Comparison of ENCODE assay signal across 9 cellular contexts in the genomic region with DNA sequence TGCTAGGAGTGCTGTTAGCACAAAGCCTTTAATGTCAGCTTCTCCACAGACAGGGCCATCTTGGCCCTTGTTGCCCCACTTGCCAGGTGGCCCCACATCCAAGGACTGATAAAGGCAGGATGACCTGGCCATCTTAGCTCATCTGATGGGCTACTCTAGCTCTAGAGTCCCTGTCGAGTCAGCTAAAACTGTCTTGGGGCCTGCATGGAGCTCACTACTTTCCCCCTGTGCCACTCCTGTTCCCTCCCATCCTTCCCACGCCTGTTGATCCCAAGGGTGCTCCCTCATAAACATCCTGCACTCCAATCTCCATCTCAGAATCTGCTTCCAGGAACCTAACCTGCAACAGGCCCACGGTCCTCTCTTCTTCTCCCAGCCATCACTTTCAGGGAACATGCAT. TPM values are rescaled to one million over a fixed set of nuclear protein-coding genes. Genes with fewer than 3 reads are reported as not detected.
DNase-seq lines count a peak whose midpoint lies in the region; ATAC-seq, FAIRE-seq and TF ChIP-seq lines count a peak whose summit lies in the region.
"Had no signal": no experiment of that assay in that cellular context is flagged by ENCODE, and none has a peak within 500 bp of the region (broad histone marks: within the 10 kb centered on the region; RNA-seq: fewer than 3 reads in every experiment).

No MANE protein-coding gene starts in this region.

- H3K4me3 ChIP-seq in right atrium auricular region (peak overlapping the region in 1 of 2 donors; percentile 66), ascending aorta (peak overlapping the region; percentile 81 to 82), upper lobe of right lung (peak overlapping the region; percentile 58), small intestine (ENCODE audit: low read depth in 1 of 2, low read length in 2 of 2) (no peak overlapping the region)

- no peaks in the 10 kb centered on the region for H3K27me3 Mint-ChIP-seq in naive B cell

- H3K27ac Mint-ChIP-seq in naive B cell: peak overlapping the region in 4 of 6 donors; percentile 73 to 95 (median 88)

- TF ChIP-seq CTCF in right atrium auricular region (IDR thresholded peaks at IDR 0.05): no peak
- TF ChIP-seq CTCF in ascending aorta (IDR thresholded peaks at IDR 0.05): no peak
- TF ChIP-seq CTCF in upper lobe of right lung (IDR thresholded peaks at IDR 0.05): no peak

- 80 to 98% (median 90%) methylated on average over 3 of the region's 3 CpGs for WGBS in small intestine, 3 donors

- H3K36me3 ChIP-seq in right atrium auricular region (no peaks in the 10 kb centered on the region), ascending aorta (peaks cover 0 to 2% of the 10 kb centered on the region in 2 donors), upper lobe of right lung (peaks cover under 1% of the 10 kb centered on the region), small intestine (ENCODE audit: control insufficient read depth in 2 of 2, insufficient read depth in 2 of 2, low read length in 2 of 2) (no peaks in the 10 kb centered on the region)

- intact Hi-C loops in left cardiac atrium (cut with DNase I) (loop anchor here in 1 of 2 donors (5.0 kb wide), 1 partner anchor 49 kb away; a partner anchor contains a TSS), ascending aorta (cut with DNase I) (no loop called here), upper lobe of right lung (cut with DNase I) (no loop called here)

- no peaks in the 10 kb centered on the region for H3K36me3 Mint-ChIP-seq in naive B cell

- peak overlapping the region; percentile 72 to 93 (median 86) for H3K4me3 Mint-ChIP-seq in naive B cell

- peaks cover 43 to 53% (median 51%) of the 10 kb centered on the region in 3 donors for H3K4me1 Mint-ChIP-seq in naive B cell

- DNase-seq in right atrium auricular region (ENCODE audit: low spot score) (no peak), left cardiac atrium (no peak), ascending aorta (ENCODE audit: low spot score in 2 of 2) (no peak), naive B cell (no peak), upper lobe of right lung (no peak), small intestine (no peak)

- peaks cover 0 to 1% (median 0%) of the 10 kb centered on the region in 7 donors for H3K9me3 Mint-ChIP-seq in naive B cell

- no peak for FAIRE-seq in small intestine (lab: Jason Lieb, UNC)

- H3K27ac ChIP-seq in right atrium auricular region: peak overlapping the region; percentile 87 to 88
- peak overlapping the region; percentile 36 to 87 for H3K27ac ChIP-seq in ascending aorta
- H3K27ac ChIP-seq in upper lobe of right lung: no peak overlapping the region
- no peak overlapping the region for H3K27ac ChIP-seq in small intestine (ENCODE audit: low read depth in 1 of 2, low read length in 1 of 2)
- H3K27ac ChIP-seq: HL-60 had no signal

- H3K4me1 ChIP-seq in right atrium auricular region (peaks cover 0 to 30% of the 10 kb centered on the region in 2 donors), ascending aorta (peaks cover 0 to 16% of the 10 kb centered on the region in 2 donors), upper lobe of right lung (peaks cover 23% of the 10 kb centered on the region), small intestine (ENCODE audit: control insufficient read depth in 2 of 2, insufficient read depth in 1 of 2, low read depth in 1 of 2, low read length in 1 of 2) (no peaks in the 10 kb centered on the region)

- H3K27me3 ChIP-seq in right atrium auricular region (no peaks in the 10 kb centered on the region), ascending aorta (no peaks in the 10 kb centered on the region), upper lobe of right lung (no peaks in the 10 kb centered on the region), small intestine (ENCODE audit: control insufficient read depth in 2 of 2, insufficient read depth in 2 of 2, low read length in 2 of 2) (no peaks in the 10 kb centered on the region)

- no peak for ATAC-seq in left cardiac atrium
- ATAC-seq in naive B cell (ENCODE audit: low read depth in 2 of 2): no peak
- ATAC-seq in upper lobe of right lung: no peak
- ATAC-seq in GM19328 (IDR thresholded peaks at IDR 0.05; ENCODE audit: unreplicated experiment): no peak
- no peak for ATAC-seq in HG03342 (IDR thresholded peaks at IDR 0.05; ENCODE audit: unreplicated experiment)

- H3K9me3 ChIP-seq in right atrium auricular region: no peaks in the 10 kb centered on the region
- H3K9me3 ChIP-seq in ascending aorta: no peaks in the 10 kb centered on the region
- no peaks in the 10 kb centered on the region for H3K9me3 ChIP-seq in upper lobe of right lung
- no peaks in the 10 kb centered on the region for H3K9me3 ChIP-seq in small intestine (ENCODE audit: control insufficient read depth, low read depth)

RNA-seq across cellular contexts. Expression of a gene that starts 0.7 kb away (rescaled TPM):
- 10 to 100 TPM; 12.0 to 17.6 TPM for total RNA-seq in right atrium auricular region
- 10 to 100 TPM in 1 of 2 donors, 1 to 10 TPM in 1; 7.6 to 12.4 TPM for total RNA-seq in left cardiac atrium
- total RNA-seq in ascending aorta: 6.3 TPM
- 10 to 100 TPM; 22.2 to 49.8 (median 34.8) TPM for polyA plus RNA-seq in naive B cell (ENCODE audit: low read depth in 6 of 6)
- total RNA-seq in upper lobe of right lung: 6.2 TPM
- 1 to 10 TPM in 2 of 3 donors, not detected in 1; 1.9 to 4.1 TPM for polyA plus RNA-seq in small intestine

RNA-seq across cellular contexts. Expression of a gene that starts 31.4 kb away (rescaled TPM):
- total RNA-seq in right atrium auricular region (not detected), left cardiac atrium (under 1 TPM in 1 of 2 donors, not detected in 1; 0.15 TPM), ascending aorta (not detected), upper lobe of right lung (0.81 TPM)
- polyA plus RNA-seq in naive B cell (ENCODE audit: low read depth in 6 of 6) (10 to 100 TPM in 5 of 6 donors, 1 to 10 TPM in 1; 7.4 to 19.6 (median 15.7) TPM), small intestine (under 1 TPM in 1 of 3 donors, not detected in 2; 0.45 TPM)

RNA-seq across cellular contexts. Expression of a gene that starts 48.6 kb away (rescaled TPM):
- 10 to 100 TPM; 27.4 to 33.3 TPM for total RNA-seq in right atrium auricular region
- total RNA-seq in left cardiac atrium: 10 to 100 TPM; 30.1 to 32.7 TPM
- 36.2 TPM for total RNA-seq in ascending aorta
- 10 to 100 TPM; 35.7 to 47.9 (median 38.8) TPM for polyA plus RNA-seq in naive B cell (ENCODE audit: low read depth in 6 of 6)
- 44.2 TPM for total RNA-seq in upper lobe of right lung
- 10 to 100 TPM in 1 of 3 donors, 1 to 10 TPM in 2; 2.9 to 10.6 (median 3.5) TPM for polyA plus RNA-seq in small intestine

Comparison
In these comparisons a context has a peak if more than half of its experiments do, and no peak if none do; other contexts are left out.
1. H3K27ac ChIP-seq: peak in right atrium auricular region (2 of 2) and ascending aorta (2 of 2); none in upper lobe of right lung (single experiment) and small intestine (0 of 2).
2. H3K4me3 ChIP-seq: peak in ascending aorta (2 of 2) and upper lobe of right lung (single experiment); none in small intestine (0 of 2).